In the genomic region with DNA sequence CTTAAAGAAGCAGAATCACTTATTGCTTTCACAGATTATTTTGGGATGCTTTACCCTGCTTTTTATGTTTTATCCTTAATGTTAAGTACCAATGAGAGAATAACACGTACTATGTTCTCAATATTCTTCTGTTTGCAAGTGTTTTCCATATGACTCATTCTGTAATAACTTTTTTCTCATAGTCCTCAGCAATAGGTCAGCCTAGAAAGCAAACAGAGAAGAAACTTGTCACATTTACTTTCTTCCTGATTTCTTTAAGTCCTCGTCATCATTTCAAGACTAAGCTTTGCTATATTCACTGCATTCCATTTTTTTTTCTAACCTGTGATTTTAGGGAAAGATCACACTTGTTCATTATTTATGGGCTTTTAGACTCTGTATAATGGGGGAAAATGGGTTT, we compare ENCODE assay signal across 12 cellular contexts. TPM values are rescaled to one million over a fixed set of nuclear protein-coding genes. Genes with fewer than 3 reads are reported as not detected.
DNase-seq lines count a peak whose midpoint lies in the region; ATAC-seq, FAIRE-seq and TF ChIP-seq lines count a peak whose summit lies in the region.
"Had no signal": no experiment of that assay in that cellular context is flagged by ENCODE, and none has a peak within 500 bp of the region (broad histone marks: within the 10 kb centered on the region; RNA-seq: fewer than 3 reads in every experiment).

No MANE protein-coding gene starts in this region.

- in situ Hi-C loops in Panc1 (cut with HindIII; ENCODE audit: low pct_unique_long_range_greater_than_20kb, low sequenced_read_pairs) = no loop called here

- no TSS peak for BruUV-seq in Panc1 (replicated peaks; lab: Mats Ljungman, UMichigan)

- TF ChIP-seq CTCF in Panc1 (IDR thresholded peaks at IDR 0.05) (no peak), epithelial cell of proximal tubule (conservative IDR thresholded peaks at IDR 0.05; ENCODE audit: low read depth, low read length) (no peak), pancreas (IDR thresholded peaks at IDR 0.05) (no peak)

- H3K4me1 ChIP-seq in Panc1 (ENCODE audit: control insufficient read depth, insufficient read depth, low read length) (peaks cover 35% of the 10 kb centered on the region), pancreas (peaks cover 5 to 29% (median 10%) of the 10 kb centered on the region in 3 donors), mesendoderm (ENCODE audit: control insufficient read depth, low read depth, low read length) (no peaks in the 10 kb centered on the region)

- FAIRE-seq in pancreas (lab: Jason Lieb, UNC) = no peak

- H3K79me1 ChIP-seq in mesendoderm (ENCODE audit: low read length) = no peaks in the 10 kb centered on the region

- intact Hi-C loops in Panc1 (cut with micrococcal nuclease; ENCODE audit: unreplicated experiment) (no loop called here), pancreas (cut with DNase I) (no loop called here), left cardiac atrium (cut with DNase I) (no loop called here)

- no peak overlapping the region for H2AK5ac ChIP-seq in mesendoderm (ENCODE audit: low read length)

- CTCF ChIA-PET in Panc1 (lab: Charles Lee) = no interaction called here

- no peak overlapping the region for H2BK120ac ChIP-seq in mesendoderm (ENCODE audit: low read depth, low read length)

- H3K9me3 ChIP-seq in Panc1 (ENCODE audit: control insufficient read depth, insufficient read depth, low read depth, low read length) (no peaks in the 10 kb centered on the region), pancreas (no peaks in the 10 kb centered on the region)

- H3K27ac ChIP-seq in Panc1 (ENCODE audit: low read length) (peak overlapping the region; percentile 76), pancreas (peak overlapping the region in 1 of 4 donors; percentile 13), mesendoderm (ENCODE audit: low read depth, low read length) (no peak overlapping the region)

- no peaks in the 10 kb centered on the region for H3K79me2 ChIP-seq in mesendoderm (ENCODE audit: control insufficient read depth, insufficient read depth, low read length)

- H2BK5ac ChIP-seq in mesendoderm (ENCODE audit: low read length) = no peak overlapping the region

- no peak overlapping the region for H4K8ac ChIP-seq in mesendoderm (ENCODE audit: low read depth, low read length)

- WGBS in pancreas, 2 donors = 76% methylated on average over 2 of the region's 2 CpGs
- no CpG with 5 or more reads among the region's 2 CpGs for WGBS in mesendoderm (ENCODE audit: extremely low coverage, insufficient coverage, low lambda C conversion rate)

- POLR2A ChIA-PET in Panc1 (lab: Charles Lee) = no interaction called here

- ATAC-seq in Panc1 (no peak), pancreas (peak; percentile 50 to 67 (median 52)), HG02884 (IDR thresholded peaks at IDR 0.05; ENCODE audit: unreplicated experiment) (no peak), left cardiac atrium (no peak)
- ATAC-seq: sciatic nerve had no signal

- no peak overlapping the region for H3K9ac ChIP-seq in mesendoderm (ENCODE audit: low read length)

- H3K4me2 ChIP-seq in mesendoderm (ENCODE audit: low read length) = no peak overlapping the region

- no peak overlapping the region for H3K18ac ChIP-seq in mesendoderm (ENCODE audit: low read length)

- H3K36me3 ChIP-seq in Panc1 (ENCODE audit: control insufficient read depth, insufficient read depth, low read length) (no peaks in the 10 kb centered on the region), pancreas (no peaks in the 10 kb centered on the region), mesendoderm (ENCODE audit: control insufficient read depth, insufficient read depth, low read length) (no peaks in the 10 kb centered on the region)

- no peak overlapping the region for H3K23ac ChIP-seq in mesendoderm (ENCODE audit: low read length)

- H3K27me3 ChIP-seq in Panc1 (ENCODE audit: control insufficient read depth, insufficient read depth, low read length) = no peaks in the 10 kb centered on the region
- no peaks in the 10 kb centered on the region for H3K27me3 ChIP-seq in pancreas
- H3K27me3 ChIP-seq in mesendoderm (ENCODE audit: insufficient read depth, low read length, poor library complexity) = no peaks in the 10 kb centered on the region

- no peak overlapping the region for H2BK15ac ChIP-seq in mesendoderm (replicated peaks; ENCODE audit: low read depth)

- H3K56ac ChIP-seq in mesendoderm (ENCODE audit: low read length) = no peak overlapping the region

- no peak overlapping the region for H3K4ac ChIP-seq in mesendoderm (ENCODE audit: low read depth, low read length)

- peak overlapping the region in 1 of 2 experiments; percentile 2; a peak in 1 of 4 replicates for H3K4me3 ChIP-seq in Panc1 (ENCODE audit: low read depth in 2 of 2, low read length in 2 of 2)
- H3K4me3 ChIP-seq in epithelial cell of proximal tubule (ENCODE audit: low read depth, low read length) = no peak overlapping the region
- H3K4me3 ChIP-seq in pancreas = no peak overlapping the region
- no peak overlapping the region for H3K4me3 ChIP-seq in mesendoderm (ENCODE audit: low read length)

- H4K5ac ChIP-seq in mesendoderm (ENCODE audit: low read length) = no peak overlapping the region

- DNase-seq in GM04503 (ENCODE audit: low read depth) = peak; percentile 27
- DNase-seq in Panc1 (ENCODE audit: low read depth, low spot score) = no peak
- DNase-seq in epithelial cell of proximal tubule (ENCODE audit: low read depth) = peak; percentile 12
- DNase-seq in pancreas = no peak
- DNase-seq in NCI-H526 treated with DMSO at 0.1 percent for 48 hours (lab: John Stamatoyannopoulos, UW) = no peak
- no peak for DNase-seq in left cardiac atrium
- DNase-seq in mesendoderm = no peak
- DNase-seq: activated T-cell treated with anti-CD3 and anti-CD28 coated beads, Interleukin-2, amount 50 U/mL, for 24 hours; DMS153; hypothalamus had no signal

RNA-seq across cellular contexts. Expression of a gene that starts 6.8 kb away (rescaled TPM):
- 147 TPM for total RNA-seq in Panc1 (2021; ENCODE audit: unreplicated experiment)
- 128 TPM for polyA plus RNA-seq in Panc1 (2012; ENCODE audit: insufficient read length)
- total RNA-seq in epithelial cell of proximal tubule = 11.9 and 29.4 TPM in 2 replicates
- 10 to 100 TPM in 3 of 6 donors, 1 to 10 TPM in 3; 5.4 to 31.5 (median 11.5) TPM for total RNA-seq in pancreas
- polyA plus RNA-seq in pancreas = 10 to 100 TPM in 1 of 2 donors, 1 to 10 TPM in 1; 2.3 to 14.1 TPM
- not detected for total RNA-seq in left cardiac atrium
- polyA plus RNA-seq in mesendoderm (2013, experiment 1 of 2) = not detected
- not detected for polyA plus RNA-seq in mesendoderm (2013, experiment 2 of 2)

RNA-seq across cellular contexts. Expression of a gene that starts 58.0 kb away (rescaled TPM):
- total RNA-seq in Panc1 (2021; ENCODE audit: unreplicated experiment) (80.8 TPM), epithelial cell of proximal tubule (21.7 and 25.8 TPM in 2 replicates), pancreas (10 to 100 TPM; 30.7 to 64.6 (median 53.0) TPM), left cardiac atrium (10 to 100 TPM; 19.6 to 20.1 TPM)
- 54.4 TPM for polyA plus RNA-seq in Panc1 (2012; ENCODE audit: insufficient read length)
- polyA plus RNA-seq in pancreas = 10 to 100 TPM; 49.3 to 64.9 TPM
- 24.8 TPM for polyA plus RNA-seq in mesendoderm (2013, experiment 1 of 2)
- 24.1 TPM for polyA plus RNA-seq in mesendoderm (2013, experiment 2 of 2)

Comparison
In these comparisons a context has a peak if more than half of its experiments do, and no peak if none do; other contexts are left out.
1. DNase-seq: peak in GM04503 (single experiment) and epithelial cell of proximal tubule (single experiment); none in Panc1 (single experiment), pancreas (0 of 6), NCI-H526 treated with DMSO at 0.1 percent for 48 hours (single experiment), left cardiac atrium (single experiment) and mesendoderm (single experiment).
2. ATAC-seq: peak in pancreas (4 of 4); none in Panc1 (single experiment), HG02884 (single experiment) and left cardiac atrium (0 of 2).
3. RNA of a gene that starts 6.8 kb away (total RNA-seq): 147 TPM in Panc1 (single experiment), 5.4 to 31.5 TPM in pancreas and 11.9 to 29.4 TPM in epithelial cell of proximal tubule; not detected in left cardiac atrium; every median in the first group is over 4 times any median in the second.